ENCODE assay signal across 30 cellular contexts in genomic region chr10:120403109-120403508, GRCh38. TPM values are rescaled to one million over a fixed set of nuclear protein-coding genes. Genes with fewer than 3 reads are reported as not detected.
DNase-seq lines count a peak whose midpoint lies in the region; ATAC-seq and TF ChIP-seq lines count a peak whose summit lies in the region.
"Had no signal": no experiment of that assay in that cellular context is flagged by ENCODE, and none has a peak within 500 bp of the region (broad histone marks: within the 10 kb centered on the region; RNA-seq: fewer than 3 reads in every experiment).

No MANE protein-coding gene starts in this region.

- H2AFZ ChIP-seq in SK-N-SH (ENCODE audit: low read depth), result no peak overlapping the region
- no peak overlapping the region for H2AFZ ChIP-seq in osteoblast (ENCODE audit: low read length)

- H3K27ac Mint-ChIP-seq in stimulated activated effector memory CD8-positive, alpha-beta T cell treated with anti-CD3 and anti-CD28 coated beads, Interleukin-12 subunit alpha, Interleukin-12 subunit beta, amount 100 ng/mL, for 72 hours, result no peak overlapping the region
- H3K27ac Mint-ChIP-seq in activated naive CD4-positive, alpha-beta T cell treated with anti-CD3 and anti-CD28 coated beads for 36 hours, result no peak overlapping the region
- H3K27ac Mint-ChIP-seq: CD4-positive, alpha-beta memory T cell had no signal

- H3K9me3 ChIP-seq in SK-N-SH (0 out of 2 replicates have a peak, but pooled peaks cover 3% of the 10 kb centered on the region), osteoblast (ENCODE audit: low read depth, low read length) (no peaks in the 10 kb centered on the region), prostate gland (no peaks in the 10 kb centered on the region)

- H3K4me3 ChIP-seq in SK-N-SH (ENCODE audit: low read depth in 2 of 2, low read length in 1 of 2), result no peak overlapping the region
- H3K4me3 ChIP-seq in choroid plexus epithelial cell (ENCODE audit: low read depth, low read length), result no peak overlapping the region
- H3K4me3 ChIP-seq in osteoblast (ENCODE audit: insufficient read depth, low read length), result no peak overlapping the region
- H3K4me3 ChIP-seq in prostate gland, result no peak overlapping the region
- H3K4me3 ChIP-seq: BLaER1 treated with 17β-estradiol and CSF1 and Interleukin-3, amounts not matched to agents 10 nM and 100 nM had no signal

- no peaks in the 10 kb centered on the region for H3K9me2 ChIP-seq in SK-N-SH

- H3K36me3 ChIP-seq in SK-N-SH (replicated peaks in 1 of 2; ENCODE audit: control insufficient read depth in 1 of 2, insufficient read depth in 2 of 2, low read length in 1 of 2) (no peaks in the 10 kb centered on the region), osteoblast (ENCODE audit: insufficient read depth, low read length) (no peaks in the 10 kb centered on the region), prostate gland (no peaks in the 10 kb centered on the region)
- H3K36me3 ChIP-seq: BLaER1 treated with 17β-estradiol and CSF1 and Interleukin-3, amounts not matched to agents 10 nM and 100 nM had no signal

- WGBS in SK-N-SH (ENCODE audit: low lambda C conversion rate), result 71% methylated on average over 3 of the region's 3 CpGs
- WGBS in prostate gland, result 92% methylated on average over 3 of the region's 3 CpGs

- H3K27me3 Mint-ChIP-seq in activated naive CD4-positive, alpha-beta T cell treated with anti-CD3 and anti-CD28 coated beads for 36 hours (ENCODE audit: low read depth), result no peaks in the 10 kb centered on the region

- no peak for TF ChIP-seq RAD21 in SK-N-SH (IDR thresholded peaks at IDR 0.05; ENCODE audit: low read length)

- H3K9me3 Mint-ChIP-seq in stimulated activated effector memory CD8-positive, alpha-beta T cell treated with anti-CD3 and anti-CD28 coated beads, Interleukin-12 subunit alpha, Interleukin-12 subunit beta, amount 100 ng/mL, for 72 hours, result peaks cover 2% of the 10 kb centered on the region
- no peaks in the 10 kb centered on the region for H3K9me3 Mint-ChIP-seq in activated naive CD4-positive, alpha-beta T cell treated with anti-CD3 and anti-CD28 coated beads for 36 hours

- H3K27me3 ChIP-seq in SK-N-SH (ENCODE audit: insufficient read depth), result no peaks in the 10 kb centered on the region
- H3K27me3 ChIP-seq in osteoblast (ENCODE audit: insufficient read depth, low read length), result no peaks in the 10 kb centered on the region
- H3K27me3 ChIP-seq in prostate gland (replicated peaks; ENCODE audit: insufficient read depth), result no peaks in the 10 kb centered on the region
- H3K27me3 ChIP-seq: BLaER1 treated with 17β-estradiol and CSF1 and Interleukin-3, amounts not matched to agents 10 nM and 100 nM had no signal

- no peaks in the 10 kb centered on the region for H3K4me1 Mint-ChIP-seq in stimulated activated effector memory CD8-positive, alpha-beta T cell treated with anti-CD3 and anti-CD28 coated beads, Interleukin-12 subunit alpha, Interleukin-12 subunit beta, amount 100 ng/mL, for 72 hours
- no peaks in the 10 kb centered on the region for H3K4me1 Mint-ChIP-seq in activated naive CD4-positive, alpha-beta T cell treated with anti-CD3 and anti-CD28 coated beads for 36 hours (ENCODE audit: low read depth)
- H3K4me1 Mint-ChIP-seq: CD4-positive, alpha-beta memory T cell had no signal

- H4K20me1 ChIP-seq in SK-N-SH (ENCODE audit: insufficient read depth), result no peaks in the 10 kb centered on the region
- no peaks in the 10 kb centered on the region for H4K20me1 ChIP-seq in osteoblast (ENCODE audit: insufficient read depth, low read length)
- H4K20me1 ChIP-seq: BLaER1 treated with 17β-estradiol and CSF1 and Interleukin-3, amounts not matched to agents 10 nM and 100 nM had no signal

- intact Hi-C loops in activated naive CD4-positive, alpha-beta T cell treated with anti-CD3 and anti-CD28 coated beads for 36 hours (cut with micrococcal nuclease), result no loop called here
- intact Hi-C loops in prostate gland (cut with DNase I), result no loop called here

- POLR2A ChIA-PET in SK-N-SH (lab: Yijun Ruan, JAX), result no interaction called here

- H3K36me3 Mint-ChIP-seq in stimulated activated effector memory CD8-positive, alpha-beta T cell treated with anti-CD3 and anti-CD28 coated beads, Interleukin-12 subunit alpha, Interleukin-12 subunit beta, amount 100 ng/mL, for 72 hours, result no peaks in the 10 kb centered on the region
- no peaks in the 10 kb centered on the region for H3K36me3 Mint-ChIP-seq in activated naive CD4-positive, alpha-beta T cell treated with anti-CD3 and anti-CD28 coated beads for 36 hours (ENCODE audit: low read depth)
- H3K36me3 Mint-ChIP-seq: CD4-positive, alpha-beta memory T cell had no signal

- H3K27ac ChIP-seq in SK-N-SH (ENCODE audit: low read depth in 2 of 2, low read length in 1 of 2) (no peak overlapping the region; a peak in 1 of 4 replicates), osteoblast (ENCODE audit: low read depth, low read length) (no peak overlapping the region), prostate gland (no peak overlapping the region)
- H3K27ac ChIP-seq: BLaER1 treated with 17β-estradiol and CSF1 and Interleukin-3, amounts not matched to agents 10 nM and 100 nM had no signal

- H3F3A ChIP-seq in SK-N-SH (replicated peaks; ENCODE audit: insufficient read depth), result peaks cover 11% of the 10 kb centered on the region

- CTCF ChIA-PET in SK-N-SH (lab: Yijun Ruan, JAX), result interaction anchor here (1.8 kb wide), 1 partner anchor 20 kb away, joined by 6 read pairs; no protein-coding TSS in a partner anchor
- CTCF ChIA-PET in activated naive CD4-positive, alpha-beta T cell treated with anti-CD3 and anti-CD28 coated beads for 36 hours (lab: Charles Lee), result no interaction called here

- no peaks in the 10 kb centered on the region for H3K79me2 ChIP-seq in SK-N-SH (ENCODE audit: insufficient read depth)
- no peaks in the 10 kb centered on the region for H3K79me2 ChIP-seq in osteoblast (ENCODE audit: insufficient read depth, low read length)

- peak overlapping the region; percentile 20; the same call in 1 of the 2 replicates for H3K4me2 ChIP-seq in SK-N-SH
- H3K4me2 ChIP-seq in osteoblast (ENCODE audit: insufficient read depth, low read length), result peak overlapping the region; percentile 22
- H3K4me2 ChIP-seq: BLaER1 treated with 17β-estradiol and CSF1 and Interleukin-3, amounts not matched to agents 10 nM and 100 nM had no signal

- TF ChIP-seq CTCF in SK-N-SH (IDR thresholded peaks at IDR 0.05), result no peak
- TF ChIP-seq CTCF in choroid plexus epithelial cell (conservative IDR thresholded peaks at IDR 0.05; ENCODE audit: low read depth, low read length), result no peak
- no peak for TF ChIP-seq CTCF in osteoblast (IDR thresholded peaks at IDR 0.05; ENCODE audit: extremely low read depth, low read depth, low read length)
- TF ChIP-seq CTCF in prostate gland (IDR thresholded peaks at IDR 0.05), result no peak

- no peak overlapping the region for H3K4me3 Mint-ChIP-seq in stimulated activated effector memory CD8-positive, alpha-beta T cell treated with anti-CD3 and anti-CD28 coated beads, Interleukin-12 subunit alpha, Interleukin-12 subunit beta, amount 100 ng/mL, for 72 hours
- no peak overlapping the region for H3K4me3 Mint-ChIP-seq in activated naive CD4-positive, alpha-beta T cell treated with anti-CD3 and anti-CD28 coated beads for 36 hours
- H3K4me3 Mint-ChIP-seq: CD4-positive, alpha-beta memory T cell had no signal

- no peak for ATAC-seq in HG03135 (IDR thresholded peaks at IDR 0.05; ENCODE audit: unreplicated experiment)
- ATAC-seq in stimulated activated effector memory CD8-positive, alpha-beta T cell treated with anti-CD3 and anti-CD28 coated beads, Interleukin-12 subunit alpha, Interleukin-12 subunit beta, amount 100 ng/mL, for 72 hours, result no peak
- ATAC-seq: HepG2, Panc1 had no signal

- 0 out of 4 replicates have a peak, but pooled peaks cover 0 to 7% of the 10 kb centered on the region in 2 experiments for H3K4me1 ChIP-seq in SK-N-SH (ENCODE audit: control insufficient read depth in 1 of 2, insufficient read depth in 2 of 2, low read depth in 1 of 2, low read length in 1 of 2)
- peaks cover 10% of the 10 kb centered on the region for H3K4me1 ChIP-seq in osteoblast (ENCODE audit: insufficient read depth, low read length)
- H3K4me1 ChIP-seq in prostate gland (replicated peaks), result no peaks in the 10 kb centered on the region

- DNase-seq in EL (peak; percentile 28), SK-N-SH (no peak), choroid plexus epithelial cell (ENCODE audit: low read depth) (peak; percentile 30), osteoblast (ENCODE audit: insufficient read length, low spot score, missing footprints) (no peak), prostate gland (ENCODE audit: low spot score) (no peak)
- no peak for DNase-seq in stimulated activated effector memory CD8-positive, alpha-beta T cell treated with anti-CD3 and anti-CD28 coated beads, Interleukin-12 subunit alpha, Interleukin-12 subunit beta, amount 100 ng/mL, for 72 hours (ENCODE audit: low spot score in 2 of 2)
- no peak for DNase-seq in activated naive CD4-positive, alpha-beta T cell treated with anti-CD3 and anti-CD28 coated beads for 36 hours
- DNase-seq: AML-193; CD4-positive, alpha-beta memory T cell; COR-L47; GF-D8; HCEC 1CT; Karpas-422; NCI-H1092 treated with DMSO at 0.1 percent for 48 hours; NCI-H1436; NCI-H187; NCI-H2081 treated with DMSO at 0.1 percent for 48 hours; NCI-H2171; NCI-H226; NCI-H510A; NCI-H69; SHP77 treated with DMSO at 0.1 percent for 48 hours; SW 1271 had no signal

- no peak overlapping the region for H3K9ac ChIP-seq in SK-N-SH
- H3K9ac ChIP-seq: BLaER1 treated with 17β-estradiol and CSF1 and Interleukin-3, amounts not matched to agents 10 nM and 100 nM had no signal

- no peak for TF ChIP-seq EP300 in SK-N-SH (IDR thresholded peaks at IDR 0.05; ENCODE audit: borderline replicate concordance in 1 of 2, low read depth in 1 of 2, low read length in 1 of 2)

- no peak for TF ChIP-seq POLR2A in prostate gland (IDR thresholded peaks at IDR 0.05)

TF ChIP-seq in SK-N-SH, 30 proteins besides CTCF, POLR2A, EP300 and RAD21:
- TF ChIP-seq CHD2 (IDR thresholded peaks at IDR 0.05; ENCODE audit: low read length, partially characterized antibody) (no peak), MEF2A (IDR thresholded peaks at IDR 0.05; ENCODE audit: borderline replicate concordance, low read depth) (peak; percentile 67; the same call in 1 of the 2 replicates)
TF ChIP-seq in SK-N-SH: peak in this region for 1.

RNA-seq across cellular contexts. Expression of gene PLPP4, which starts 53.9 kb away (rescaled TPM):
- polyA plus RNA-seq in SK-N-SH (2012; rRNA removed), result 27.9 and 30.3 TPM in 2 replicates
- polyA plus RNA-seq in SK-N-SH (2012; cell fraction: cytosol; rRNA removed), result 20.8 and 24.0 TPM in 2 replicates
- 30.8 and 38.2 TPM in 2 replicates for polyA plus RNA-seq in SK-N-SH (2012; cell fraction: nucleus; rRNA removed)
- 8.0 and 16.5 TPM in 2 replicates for total RNA-seq in osteoblast
- not detected for total RNA-seq in activated naive CD4-positive, alpha-beta T cell treated with anti-CD3 and anti-CD28 coated beads for 36 hours
- 10 to 100 TPM in 1 of 2 donors, under 1 TPM in 1; 0.27 to 61.3 TPM for total RNA-seq in prostate gland
- total RNA-seq: CD4-positive, alpha-beta memory T cell; H1; HepG2; OCI-LY7 had no signal
- polyA plus RNA-seq: AG04450; CD4-positive, alpha-beta memory T cell; HepG2 had no signal

Comparison
In these comparisons a context has a peak if more than half of its experiments do, and no peak if none do; other contexts are left out.
1. DNase-seq: peak in EL (single experiment) and choroid plexus epithelial cell (single experiment); none in SK-N-SH (single experiment), osteoblast (single experiment), stimulated activated effector memory CD8-positive, alpha-beta T cell treated with anti-CD3 and anti-CD28 coated beads, Interleukin-12 subunit alpha, Interleukin-12 subunit beta, amount 100 ng/mL, for 72 hours (0 of 2), activated naive CD4-positive, alpha-beta T cell treated with anti-CD3 and anti-CD28 coated beads for 36 hours (single experiment) and prostate gland (single experiment).